In the genomic region with DNA sequence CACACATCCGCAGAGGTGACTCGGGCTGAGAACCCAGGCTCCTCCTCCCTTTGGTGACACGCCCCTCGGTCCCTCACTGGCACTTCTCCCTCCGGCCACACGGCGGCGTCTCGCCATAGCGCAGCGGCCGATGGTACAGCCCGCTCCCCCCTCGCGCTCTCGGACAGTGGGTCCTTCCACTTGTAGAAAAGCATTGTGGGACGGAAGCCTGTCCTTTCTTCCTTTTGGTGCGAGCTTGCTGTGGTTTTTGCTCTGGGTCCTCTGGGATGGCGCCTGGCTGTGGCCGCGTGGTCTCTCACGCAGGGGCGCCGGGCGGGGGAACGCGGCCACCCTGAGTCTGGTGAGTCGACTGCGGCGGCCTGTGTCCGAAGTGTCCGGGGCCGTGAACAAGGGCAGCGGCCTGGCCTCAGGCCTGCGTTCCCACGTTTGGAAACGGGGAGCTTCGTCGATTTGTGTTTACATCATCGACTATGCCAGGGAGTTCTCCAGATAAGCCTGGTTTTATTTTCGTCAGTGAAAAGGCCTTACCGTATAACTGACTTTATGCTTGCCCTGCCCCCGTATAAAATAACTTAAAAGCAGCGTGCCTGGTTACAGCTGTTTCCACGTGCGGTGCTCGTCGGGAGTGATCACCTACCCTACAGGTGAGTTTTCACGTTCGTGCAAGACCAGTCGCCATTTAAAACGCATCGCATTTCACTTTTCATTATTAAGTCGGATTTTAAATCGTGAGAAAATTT, we compare ENCODE assay signal across 8 cellular contexts.
A peak's percentile ranks its signal among the peaks of the same experiment; 100 is the strongest.
DNase-seq lines count a peak whose midpoint lies in the region; ATAC-seq and TF ChIP-seq lines count a peak whose summit lies in the region.

No MANE protein-coding gene starts in this region.

- H3K27ac Mint-ChIP-seq in activated naive CD4-positive, alpha-beta T cell treated with anti-CD3 and anti-CD28 coated beads, Interleukin-2, amount 50 U/mL, for 24 hours: peak overlapping the region; percentile 96
- H3K27ac Mint-ChIP-seq in osteocyte (ENCODE audit: unreplicated experiment): peak overlapping the region; percentile 90

- no peaks in the 10 kb centered on the region for H3K27me3 Mint-ChIP-seq in activated naive CD4-positive, alpha-beta T cell treated with anti-CD3 and anti-CD28 coated beads, Interleukin-2, amount 50 U/mL, for 24 hours
- H3K27me3 Mint-ChIP-seq in osteocyte (ENCODE audit: unreplicated experiment): no peaks in the 10 kb centered on the region

- H3K36me3 ChIP-seq in SK-N-MC (ENCODE audit: insufficient read depth, low read length) (peaks cover 45% of the 10 kb centered on the region), thymus (ENCODE audit: control insufficient read depth, insufficient read depth) (peaks cover 8% of the 10 kb centered on the region)

- peak overlapping the region; percentile 97 for H3K4me3 Mint-ChIP-seq in activated naive CD4-positive, alpha-beta T cell treated with anti-CD3 and anti-CD28 coated beads, Interleukin-2, amount 50 U/mL, for 24 hours
- peak overlapping the region; percentile 96 for H3K4me3 Mint-ChIP-seq in osteocyte (ENCODE audit: unreplicated experiment)

- TF ChIP-seq CTCF in GM12801 (IDR thresholded peaks at IDR 0.05; ENCODE audit: extremely low read depth, insufficient read length) (peak; percentile 91), osteocyte (IDR thresholded peaks at IDR 0.05) (peak; percentile 95)

- under 1% methylated on average over 55 of the region's 55 CpGs for WGBS in thymus

- H3K27me3 ChIP-seq in thymus (ENCODE audit: control insufficient read depth, insufficient read depth): no peaks in the 10 kb centered on the region

- peak; percentile 97 for ATAC-seq in HG02571 (IDR thresholded peaks at IDR 0.05; ENCODE audit: unreplicated experiment)

- no peaks in the 10 kb centered on the region for H3K9me3 ChIP-seq in SK-N-MC (ENCODE audit: low read depth, low read length)
- H3K9me3 ChIP-seq in thymus (ENCODE audit: control insufficient read depth): no peaks in the 10 kb centered on the region

- DNase-seq in NAMALWA (ENCODE audit: low spot score): peak; percentile 89
- peak; percentile 68 for DNase-seq in SK-N-MC (ENCODE audit: low read depth, low spot score)
- peak; percentile 31 for DNase-seq in glomerular endothelial cell (ENCODE audit: extremely low read depth, low read depth, low spot score)
- DNase-seq in osteocyte (ENCODE audit: extremely low spot score, unreplicated experiment): peak; percentile 97

- H3K4me1 Mint-ChIP-seq in activated naive CD4-positive, alpha-beta T cell treated with anti-CD3 and anti-CD28 coated beads, Interleukin-2, amount 50 U/mL, for 24 hours: peaks cover 55% of the 10 kb centered on the region
- H3K4me1 Mint-ChIP-seq in osteocyte (ENCODE audit: unreplicated experiment): peaks cover 20% of the 10 kb centered on the region

- H3K9ac ChIP-seq in SK-N-MC (ENCODE audit: insufficient read length): peak overlapping the region; percentile 96

- peaks cover 28% of the 10 kb centered on the region for H3K36me3 Mint-ChIP-seq in activated naive CD4-positive, alpha-beta T cell treated with anti-CD3 and anti-CD28 coated beads, Interleukin-2, amount 50 U/mL, for 24 hours
- H3K36me3 Mint-ChIP-seq in osteocyte (ENCODE audit: unreplicated experiment): peaks cover 22% of the 10 kb centered on the region

- H3K27ac ChIP-seq in SK-N-MC (peak overlapping the region; percentile 49), thymus (ENCODE audit: low read depth) (peak overlapping the region; percentile 72)

- peaks cover 5% of the 10 kb centered on the region for H3K4me1 ChIP-seq in thymus (ENCODE audit: control insufficient read depth, insufficient read depth, low read length)

- H3K9me3 Mint-ChIP-seq in activated naive CD4-positive, alpha-beta T cell treated with anti-CD3 and anti-CD28 coated beads, Interleukin-2, amount 50 U/mL, for 24 hours: peaks cover 16% of the 10 kb centered on the region
- peaks cover 8% of the 10 kb centered on the region for H3K9me3 Mint-ChIP-seq in osteocyte (ENCODE audit: unreplicated experiment)

- H3K4me3 ChIP-seq in SK-N-MC (peak overlapping the region; percentile 92), thymus (ENCODE audit: low read length) (peak overlapping the region; percentile 83)

Comparison
In these comparisons a context has a peak if more than half of its experiments do, and no peak if none do; other contexts are left out.
1. Peak in every context shown above with its lines: DNase-seq, ATAC-seq, H3K4me3 ChIP-seq and H3K27ac ChIP-seq.
2. DNase-seq: peak in every context shown above with its lines; median percentile 97 in osteocyte; 89 in NAMALWA; 68 in SK-N-MC; 31 in glomerular endothelial cell.